ENCODE assay signal across 40 cellular contexts in the genomic region with DNA sequence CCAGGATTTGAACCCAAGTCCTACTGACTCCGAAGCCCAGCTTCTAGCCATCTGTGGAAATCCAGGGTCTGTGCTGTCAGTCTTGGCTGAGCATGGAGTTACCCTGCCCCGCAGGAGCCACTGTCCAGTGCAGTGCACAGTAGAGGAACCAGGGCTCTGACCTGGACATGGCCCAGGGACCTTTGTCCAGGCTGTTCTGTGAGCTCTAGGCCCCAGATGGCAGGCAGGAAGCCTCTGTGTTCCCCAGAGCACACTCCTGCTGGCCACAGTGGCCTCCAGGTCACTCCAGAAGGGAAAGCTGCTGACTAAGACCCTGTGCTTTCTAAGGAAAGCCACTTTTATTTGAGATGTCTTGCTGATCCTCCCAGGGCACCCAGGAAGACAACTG. TPM values are rescaled to one million over a fixed set of nuclear protein-coding genes. Genes with fewer than 3 reads are reported as not detected.
"Had no signal": no experiment of that assay in that cellular context is flagged by ENCODE, and none has a peak within 500 bp of the region (broad histone marks: within the 10 kb centered on the region; RNA-seq: fewer than 3 reads in every experiment).

No MANE protein-coding gene starts in this region.

- ATAC-seq: activated CD4-positive, alpha-beta T cell treated with anti-CD3 and anti-CD28 coated beads for 36 hours; activated CD8-positive, alpha-beta memory T cell treated with anti-CD3 and anti-CD28 coated beads, Interleukin-2, amount 10 ng/mL, durations not matched to agents 7 days and 5 days; activated CD8-positive, alpha-beta T cell treated with anti-CD3 and anti-CD28 coated beads, Interleukin-2, amount 10 ng/mL, durations not matched to agents 7 days and 5 days; gastroesophageal sphincter; heart right ventricle; T-cell had no signal

- H3K36me3 ChIP-seq: brain microvascular endothelial cell, colonic mucosa, esophagus squamous epithelium, gastroesophageal sphincter, heart right ventricle had no signal

- H3K4me1 ChIP-seq: colonic mucosa, gastroesophageal sphincter, heart right ventricle had no signal

- H3K9me3 ChIP-seq: colonic mucosa, esophagus squamous epithelium, gastroesophageal sphincter, heart right ventricle had no signal

- DNase-seq: activated CD4-positive, alpha-beta memory T cell treated with anti-CD3 and anti-CD28 coated beads for 36 hours; activated CD4-positive, alpha-beta T cell treated with anti-CD3 and anti-CD28 coated beads for 36 hours; activated CD4-positive, alpha-beta T cell treated with anti-CD3 and anti-CD28 coated beads, Interleukin-2, amount 10 ng/mL, durations not matched to agents 24 days and 14 days; activated CD4-positive, CD25-positive, alpha-beta regulatory T cell; activated CD4-positive, CD25-positive, alpha-beta regulatory T cell treated with anti-CD3 and anti-CD28 coated beads, Interleukin-2, amount 50 U/mL, for 72 hours; activated CD8-positive, alpha-beta memory T cell treated with anti-CD3 and anti-CD28 coated beads, Interleukin-2, amount 10 ng/mL, durations not matched to agents 7 days and 5 days; activated CD8-positive, alpha-beta memory T cell treated with anti-CD3 and anti-CD28 coated beads, Interleukin-2, amount 50 U/mL, for 4 hours; activated CD8-positive, alpha-beta T cell treated with anti-CD3 and anti-CD28 coated beads, Interleukin-2, amount 10 ng/mL, durations not matched to agents 7 days and 5 days; activated effector memory CD4-positive, alpha-beta T cell treated with anti-CD3 and anti-CD28 coated beads, Interleukin-2, amount 50 U/mL, for 16 hours; activated naive CD4-positive, alpha-beta T cell; activated naive CD4-positive, alpha-beta T cell treated with anti-CD3 and anti-CD28 coated beads, Interleukin-2, amount 10 ng/mL, durations not matched to agents 7 days and 5 days; activated T-cell treated with anti-CD3 and anti-CD28 coated beads, Interleukin-2, amount 50 U/mL, for 1 hour; activated T-cell treated with anti-CD3 and anti-CD28 coated beads, Interleukin-2, amount 50 U/mL, for 48 hours; amniotic stem cell; anterior cingulate cortex; brain microvascular endothelial cell; central memory CD4-positive, alpha-beta T cell; cerebellar nuclear complex; colonic mucosa; dorsolateral prefrontal cortex; effector memory CD4-positive, alpha-beta T cell; endodermal cell; esophagus squamous epithelium; foreskin melanocyte; heart right ventricle; SW 1271; T-cell; T-helper 9 cell had no signal

- H3K27me3 ChIP-seq: brain microvascular endothelial cell, colonic mucosa had no signal

- H3K4me3 ChIP-seq: colonic mucosa, dorsolateral prefrontal cortex, esophagus squamous epithelium, gastroesophageal sphincter, heart right ventricle had no signal

- H3K27ac ChIP-seq: brain microvascular endothelial cell, colonic mucosa, dorsolateral prefrontal cortex, esophagus squamous epithelium, gastroesophageal sphincter, heart right ventricle had no signal

RNA-seq across cellular contexts. Expression of a gene that starts 13.8 kb away (rescaled TPM):
- total RNA-seq: activated CD4-positive, alpha-beta memory T cell treated with anti-CD3 and anti-CD28 coated beads for 36 hours; activated CD4-positive, alpha-beta T cell treated with anti-CD3 and anti-CD28 coated beads for 36 hours; activated CD4-positive, alpha-beta T cell treated with anti-CD3 and anti-CD28 coated beads, Interleukin-2, amount 10 ng/mL, durations not matched to agents 24 days and 14 days; activated CD8-positive, alpha-beta memory T cell treated with anti-CD3 and anti-CD28 coated beads for 36 hours; activated CD8-positive, alpha-beta memory T cell treated with anti-CD3 and anti-CD28 coated beads, Interleukin-2, amount 10 ng/mL, durations not matched to agents 7 days and 5 days; activated CD8-positive, alpha-beta T cell treated with anti-CD3 and anti-CD28 coated beads, Interleukin-2, amount 10 ng/mL, durations not matched to agents 7 days and 5 days; activated T-helper 1 cell treated with anti-CD3 and anti-CD28 coated beads, Interleukin-12 subunit alpha, Interleukin-12 subunit beta, Interleukin-2, Interleukin-4 antibody, amounts not matched to agents 30 ng/mL and 10 ng/mL and 1 ng/mL, durations not matched to agents 14 hours and 24 hours and 36 hours; activated T-helper 2 cell treated with anti-CD3 and anti-CD28 coated beads, Interferon-gamma antibody, Interleukin-2, Interleukin-4, amounts not matched to agents 10 μg/mL and 5 μg/mL and 100 μg/mL, durations not matched to agents 14 hours and 24 hours and 36 hours; astrocyte; bronchial epithelial cell; colonic mucosa; dorsolateral prefrontal cortex; endodermal cell; epithelial cell of proximal tubule; fibroblast of lung; fibroblast of villous mesenchyme; glomerular endothelial cell; heart right ventricle; T-cell; T-helper 2 cell treated with Interferon-gamma antibody and Interleukin-4, amounts not matched to agents 100 ng/mL and 5 ng/mL, for 36 hours had no signal
- polyA plus RNA-seq: adipose tissue, fibroblast of lung, heart right ventricle had no signal

RNA-seq across cellular contexts. Expression of a gene that starts 30.3 kb away (rescaled TPM):
- total RNA-seq: activated CD4-positive, alpha-beta memory T cell treated with anti-CD3 and anti-CD28 coated beads for 36 hours; activated CD4-positive, alpha-beta T cell treated with anti-CD3 and anti-CD28 coated beads for 36 hours; activated CD4-positive, alpha-beta T cell treated with anti-CD3 and anti-CD28 coated beads, Interleukin-2, amount 10 ng/mL, durations not matched to agents 24 days and 14 days; activated CD8-positive, alpha-beta memory T cell treated with anti-CD3 and anti-CD28 coated beads for 36 hours; activated CD8-positive, alpha-beta memory T cell treated with anti-CD3 and anti-CD28 coated beads, Interleukin-2, amount 10 ng/mL, durations not matched to agents 7 days and 5 days; activated CD8-positive, alpha-beta T cell treated with anti-CD3 and anti-CD28 coated beads, Interleukin-2, amount 10 ng/mL, durations not matched to agents 7 days and 5 days; activated T-helper 1 cell treated with anti-CD3 and anti-CD28 coated beads, Interleukin-12 subunit alpha, Interleukin-12 subunit beta, Interleukin-2, Interleukin-4 antibody, amounts not matched to agents 30 ng/mL and 10 ng/mL and 1 ng/mL, durations not matched to agents 14 hours and 24 hours and 36 hours; activated T-helper 2 cell treated with anti-CD3 and anti-CD28 coated beads, Interferon-gamma antibody, Interleukin-2, Interleukin-4, amounts not matched to agents 10 μg/mL and 5 μg/mL and 100 μg/mL, durations not matched to agents 14 hours and 24 hours and 36 hours; astrocyte; bronchial epithelial cell; colonic mucosa; endodermal cell; epithelial cell of proximal tubule; fibroblast of lung; fibroblast of villous mesenchyme; glomerular endothelial cell; heart right ventricle; T-cell; T-helper 2 cell treated with Interferon-gamma antibody and Interleukin-4, amounts not matched to agents 100 ng/mL and 5 ng/mL, for 36 hours had no signal
- polyA plus RNA-seq: fibroblast of lung had no signal

RNA-seq across cellular contexts. Expression of a gene that starts 39.3 kb away (rescaled TPM):
- total RNA-seq: activated CD4-positive, alpha-beta memory T cell treated with anti-CD3 and anti-CD28 coated beads for 36 hours; activated CD4-positive, alpha-beta T cell treated with anti-CD3 and anti-CD28 coated beads for 36 hours; activated CD4-positive, alpha-beta T cell treated with anti-CD3 and anti-CD28 coated beads, Interleukin-2, amount 10 ng/mL, durations not matched to agents 24 days and 14 days; activated CD8-positive, alpha-beta memory T cell treated with anti-CD3 and anti-CD28 coated beads for 36 hours; activated CD8-positive, alpha-beta memory T cell treated with anti-CD3 and anti-CD28 coated beads, Interleukin-2, amount 10 ng/mL, durations not matched to agents 7 days and 5 days; activated CD8-positive, alpha-beta T cell treated with anti-CD3 and anti-CD28 coated beads, Interleukin-2, amount 10 ng/mL, durations not matched to agents 7 days and 5 days; activated T-helper 1 cell treated with anti-CD3 and anti-CD28 coated beads, Interleukin-12 subunit alpha, Interleukin-12 subunit beta, Interleukin-2, Interleukin-4 antibody, amounts not matched to agents 30 ng/mL and 10 ng/mL and 1 ng/mL, durations not matched to agents 14 hours and 24 hours and 36 hours; activated T-helper 2 cell treated with anti-CD3 and anti-CD28 coated beads, Interferon-gamma antibody, Interleukin-2, Interleukin-4, amounts not matched to agents 10 μg/mL and 5 μg/mL and 100 μg/mL, durations not matched to agents 14 hours and 24 hours and 36 hours; astrocyte; endodermal cell; epithelial cell of proximal tubule; fibroblast of lung; fibroblast of villous mesenchyme; glomerular endothelial cell; T-helper 2 cell treated with Interferon-gamma antibody and Interleukin-4, amounts not matched to agents 100 ng/mL and 5 ng/mL, for 36 hours had no signal
- polyA plus RNA-seq: fibroblast of lung had no signal

RNA-seq across cellular contexts. Expression of a gene that starts 54.7 kb away (rescaled TPM):
- total RNA-seq: activated CD4-positive, alpha-beta memory T cell treated with anti-CD3 and anti-CD28 coated beads for 36 hours; activated CD4-positive, alpha-beta T cell treated with anti-CD3 and anti-CD28 coated beads for 36 hours; activated CD4-positive, alpha-beta T cell treated with anti-CD3 and anti-CD28 coated beads, Interleukin-2, amount 10 ng/mL, durations not matched to agents 24 days and 14 days; activated CD8-positive, alpha-beta memory T cell treated with anti-CD3 and anti-CD28 coated beads for 36 hours; activated CD8-positive, alpha-beta memory T cell treated with anti-CD3 and anti-CD28 coated beads, Interleukin-2, amount 10 ng/mL, durations not matched to agents 7 days and 5 days; activated CD8-positive, alpha-beta T cell treated with anti-CD3 and anti-CD28 coated beads, Interleukin-2, amount 10 ng/mL, durations not matched to agents 7 days and 5 days; activated T-helper 1 cell treated with anti-CD3 and anti-CD28 coated beads, Interleukin-12 subunit alpha, Interleukin-12 subunit beta, Interleukin-2, Interleukin-4 antibody, amounts not matched to agents 30 ng/mL and 10 ng/mL and 1 ng/mL, durations not matched to agents 14 hours and 24 hours and 36 hours; activated T-helper 2 cell treated with anti-CD3 and anti-CD28 coated beads, Interferon-gamma antibody, Interleukin-2, Interleukin-4, amounts not matched to agents 10 μg/mL and 5 μg/mL and 100 μg/mL, durations not matched to agents 14 hours and 24 hours and 36 hours; astrocyte; bronchial epithelial cell; colonic mucosa; endodermal cell; epithelial cell of proximal tubule; fibroblast of lung; fibroblast of villous mesenchyme; glomerular endothelial cell; T-helper 2 cell treated with Interferon-gamma antibody and Interleukin-4, amounts not matched to agents 100 ng/mL and 5 ng/mL, for 36 hours had no signal
- polyA plus RNA-seq: fibroblast of lung had no signal
